ENCODE assay signal across 15 cellular contexts in the genomic region with DNA sequence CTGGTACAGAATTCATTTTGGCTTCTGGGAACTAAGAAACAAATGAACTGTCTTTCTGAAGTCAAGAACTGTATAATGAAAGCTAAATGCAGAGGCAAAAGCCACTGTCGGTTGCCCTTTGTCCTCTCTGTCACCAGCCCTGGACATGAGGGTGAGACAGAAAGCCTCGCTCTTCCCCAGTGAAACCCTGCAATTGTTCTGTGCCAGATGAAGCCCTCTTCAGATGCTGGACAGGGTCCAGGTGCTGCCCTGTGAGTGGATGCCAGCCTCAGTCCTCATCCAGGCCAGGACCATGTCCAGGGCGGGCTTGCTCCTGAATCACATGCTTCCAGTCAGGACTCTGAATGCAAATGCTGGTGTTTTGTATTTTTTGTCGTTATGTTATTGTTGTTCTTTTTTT.
DNase-seq lines count a peak whose midpoint lies in the region; ATAC-seq and TF ChIP-seq lines count a peak whose summit lies in the region.
"Had no signal": no experiment of that assay in that cellular context is flagged by ENCODE, and none has a peak within 500 bp of the region (broad histone marks: within the 10 kb centered on the region; RNA-seq: fewer than 3 reads in every experiment).

No MANE protein-coding gene starts in this region.

- H3K4me3 ChIP-seq in neutrophil (ENCODE audit: low read depth in 1 of 2, low read length in 1 of 2) (no peak overlapping the region), MG63 (no peak overlapping the region)
- H3K4me3 ChIP-seq: psoas muscle had no signal

- H3K27me3 Mint-ChIP-seq in CD14-positive monocyte (ENCODE audit: low read depth in 3 of 3): no peaks in the 10 kb centered on the region

- peaks cover 97 to 98% of the 10 kb centered on the region in 2 experiments for H3K4me1 ChIP-seq in neutrophil (ENCODE audit: control insufficient read depth in 1 of 2, insufficient read depth in 1 of 2, low read depth in 1 of 2, low read length in 1 of 2)
- H3K4me1 ChIP-seq: psoas muscle had no signal

- TF ChIP-seq CTCF in CD14-positive monocyte (IDR thresholded peaks at IDR 0.05) (no peak), neutrophil (IDR thresholded peaks at IDR 0.05) (no peak)

- H3K27ac ChIP-seq in neutrophil: peak overlapping the region; percentile 74
- H3K27ac ChIP-seq: psoas muscle had no signal

- DNase-seq in CD14-positive monocyte (ENCODE audit: low spot score) (no peak), NCI-H1092 (lab: John Stamatoyannopoulos, UW) (peak; percentile 28), globus pallidus (ENCODE audit: low spot score) (peak; percentile 68), MG63 (no peak), RPMI8226 (no peak), KG1 (lab: John Stamatoyannopoulos, UW) (no peak)
- DNase-seq: activated gamma-delta T cell, cortex of kidney, glutamatergic neuron, psoas muscle, T-helper 1 cell had no signal

- ATAC-seq in GM18858 (IDR thresholded peaks at IDR 0.05; ENCODE audit: unreplicated experiment): no peak
- ATAC-seq: esophagus mucosa, WTC11 had no signal

- peaks cover 97% of the 10 kb centered on the region for H3K4me1 Mint-ChIP-seq in CD14-positive monocyte

- no peak overlapping the region for H3K4me3 Mint-ChIP-seq in CD14-positive monocyte
- H3K4me3 Mint-ChIP-seq: WTC11 had no signal

- peaks cover 5 to 12% of the 10 kb centered on the region in 2 donors for H3K36me3 Mint-ChIP-seq in CD14-positive monocyte
- H3K36me3 Mint-ChIP-seq: WTC11 had no signal

- H3K9me3 ChIP-seq in neutrophil: no peaks in the 10 kb centered on the region
- no peaks in the 10 kb centered on the region for H3K9me3 ChIP-seq in MG63
- H3K9me3 ChIP-seq: psoas muscle had no signal

- H3K27ac Mint-ChIP-seq in CD14-positive monocyte: peak overlapping the region; percentile 88 to 97 (median 92)
- H3K27ac Mint-ChIP-seq: WTC11 had no signal

- no peaks in the 10 kb centered on the region for H3K36me3 ChIP-seq in neutrophil
- no peaks in the 10 kb centered on the region for H3K36me3 ChIP-seq in MG63

- no peaks in the 10 kb centered on the region for H3K27me3 ChIP-seq in neutrophil
- no peaks in the 10 kb centered on the region for H3K27me3 ChIP-seq in MG63

- intact Hi-C loops in CD14-positive monocyte (cut with micrococcal nuclease): no loop called here

- H3K9me3 Mint-ChIP-seq in CD14-positive monocyte: peaks cover 0 to 2% (median 0%) of the 10 kb centered on the region in 7 donors
- H3K9me3 Mint-ChIP-seq: WTC11 had no signal

Comparison
In these comparisons a context has a peak if more than half of its experiments do, and no peak if none do; other contexts are left out.
1. DNase-seq: peak in NCI-H1092 (single experiment) and globus pallidus (single experiment); none in CD14-positive monocyte (single experiment), MG63 (single experiment), RPMI8226 (single experiment) and KG1 (single experiment).